Comparison of ENCODE assay signal across 16 cellular contexts in the genomic region with DNA sequence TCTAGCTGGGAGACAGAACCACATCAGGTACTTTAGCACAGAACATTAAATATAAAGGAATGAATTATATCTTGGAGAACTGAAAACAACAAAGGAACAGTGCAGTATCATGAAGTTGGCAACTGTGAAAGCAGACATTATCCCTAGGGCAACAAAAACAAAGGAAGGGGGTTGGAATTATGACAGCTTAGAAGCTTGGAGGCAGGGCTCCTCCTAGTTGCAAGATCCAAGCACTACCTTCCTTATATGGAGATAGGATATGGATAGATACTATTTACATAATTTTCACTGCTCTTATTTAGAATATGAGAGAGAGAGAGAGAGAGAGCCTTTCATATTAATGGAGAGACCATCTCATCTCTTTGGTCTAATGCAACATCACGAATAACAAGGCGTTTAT. TPM values are rescaled to one million over a fixed set of nuclear protein-coding genes. Genes with fewer than 3 reads are reported as not detected.
DNase-seq lines count a peak whose midpoint lies in the region; ATAC-seq and TF ChIP-seq lines count a peak whose summit lies in the region.
"Had no signal": no experiment of that assay in that cellular context is flagged by ENCODE, and none has a peak within 500 bp of the region (broad histone marks: within the 10 kb centered on the region; RNA-seq: fewer than 3 reads in every experiment).

No MANE protein-coding gene starts in this region.

- H4K8ac ChIP-seq in mesendoderm (ENCODE audit: low read depth, low read length), result no peak overlapping the region

- H3K4me3 ChIP-seq in astrocyte of the cerebellum (ENCODE audit: low read depth, low read length), result no peak overlapping the region
- H3K4me3 ChIP-seq in mesendoderm (ENCODE audit: low read length), result no peak overlapping the region
- H3K4me3 ChIP-seq in heart left ventricle, result no peak overlapping the region
- H3K4me3 ChIP-seq: lower lobe of right lung had no signal

- in situ Hi-C loops in astrocyte of the cerebellum (cut with HindIII; ENCODE audit: low sequenced_read_pairs), result no loop called here

- no peak overlapping the region for H3K4ac ChIP-seq in mesendoderm (ENCODE audit: low read depth, low read length)

- no peaks in the 10 kb centered on the region for H3K27me3 ChIP-seq in mesendoderm (ENCODE audit: insufficient read depth, low read length, poor library complexity)
- peaks cover 0 to 20% (median 0%) of the 10 kb centered on the region in 9 donors for H3K27me3 ChIP-seq in heart left ventricle

- no peak for TF ChIP-seq POLR2A in erythroblast (IDR thresholded peaks at IDR 0.05; ENCODE audit: low read length)
- TF ChIP-seq POLR2A in heart left ventricle (IDR thresholded peaks at IDR 0.05), result no peak

- intact Hi-C loops in heart left ventricle (cut with DNase I), result no loop called here

- no peak overlapping the region for H3K9ac ChIP-seq in mesendoderm (ENCODE audit: low read length)

- H3K4me2 ChIP-seq in mesendoderm (ENCODE audit: low read length), result no peak overlapping the region

- H2AK5ac ChIP-seq in mesendoderm (ENCODE audit: low read length), result no peak overlapping the region

- H3K27ac ChIP-seq in mesendoderm (ENCODE audit: low read depth, low read length) (no peak overlapping the region), heart left ventricle (no peak overlapping the region)
- H3K27ac ChIP-seq: lower lobe of right lung had no signal

- DNase-seq in EL (peak; percentile 25), Kasumi-1 (lab: John Stamatoyannopoulos, UW) (peak; percentile 2 to 11), astrocyte of the cerebellum (ENCODE audit: low read depth) (no peak), mesendoderm (peak; percentile 43), erythroblast (lab: John Stamatoyannopoulos, UW) (no peak), heart left ventricle (no peak)
- DNase-seq: activated CD4-positive, alpha-beta T cell treated with anti-CD3 and anti-CD28 coated beads for 36 hours; activated T-cell treated with anti-CD3 and anti-CD28 coated beads, Interleukin-2, amount 50 U/mL, for 72 hours; amygdala; effector CD8-positive, alpha-beta T cell; GOT3; lower lobe of right lung; NCI-H1092; NCI-H524; T-cell had no signal

- H3K18ac ChIP-seq in mesendoderm (ENCODE audit: low read length), result no peak overlapping the region

- TF ChIP-seq CTCF in astrocyte of the cerebellum (IDR thresholded peaks at IDR 0.05; ENCODE audit: low read depth, low read length, missing control alignments) (peak; percentile 2), heart left ventricle (IDR thresholded peaks at IDR 0.05) (no peak)

- H3K36me3 ChIP-seq in mesendoderm (ENCODE audit: control insufficient read depth, insufficient read depth, low read length) (no peaks in the 10 kb centered on the region), heart left ventricle (no peaks in the 10 kb centered on the region)
- H3K36me3 ChIP-seq: lower lobe of right lung had no signal

- H3K79me2 ChIP-seq in mesendoderm (ENCODE audit: control insufficient read depth, insufficient read depth, low read length), result no peaks in the 10 kb centered on the region

- WGBS in mesendoderm (ENCODE audit: extremely low coverage, insufficient coverage, low lambda C conversion rate), result no CpG with 5 or more reads among the region's 2 CpGs
- WGBS in heart left ventricle, 4 donors, result 94 to 98% (median 97%) methylated on average over 2 of the region's 2 CpGs

- H3K79me1 ChIP-seq in mesendoderm (ENCODE audit: low read length), result no peaks in the 10 kb centered on the region

- H4K5ac ChIP-seq in mesendoderm (ENCODE audit: low read length), result no peak overlapping the region

- no peak overlapping the region for H3K56ac ChIP-seq in mesendoderm (ENCODE audit: low read length)

- H3K9me3 ChIP-seq in heart left ventricle, result no peaks in the 10 kb centered on the region
- H3K9me3 ChIP-seq: lower lobe of right lung had no signal

- no peak for ATAC-seq in GM21529 (IDR thresholded peaks at IDR 0.05; ENCODE audit: unreplicated experiment)
- ATAC-seq in heart left ventricle, result no peak
- ATAC-seq: activated CD4-positive, alpha-beta T cell treated with anti-CD3 and anti-CD28 coated beads for 36 hours; activated T-cell treated with anti-CD3 and anti-CD28 coated beads, Interleukin-2, amount 50 U/mL, for 72 hours; lower lobe of right lung; T-cell had no signal

- H2BK15ac ChIP-seq in mesendoderm (replicated peaks; ENCODE audit: low read depth), result no peak overlapping the region

- H2BK5ac ChIP-seq in mesendoderm (ENCODE audit: low read length), result no peak overlapping the region

- H3K23ac ChIP-seq in mesendoderm (ENCODE audit: low read length), result no peak overlapping the region

- no peaks in the 10 kb centered on the region for H3K4me1 ChIP-seq in mesendoderm (ENCODE audit: control insufficient read depth, low read depth, low read length)
- H3K4me1 ChIP-seq in heart left ventricle, result no peaks in the 10 kb centered on the region
- H3K4me1 ChIP-seq: lower lobe of right lung had no signal

- no peak overlapping the region for H2BK120ac ChIP-seq in mesendoderm (ENCODE audit: low read depth, low read length)

RNA-seq across cellular contexts. Expression of a gene that starts 27.0 kb away (rescaled TPM):
- 9.3 TPM for polyA plus RNA-seq in mesendoderm (2013, experiment 1 of 2)
- 9.7 TPM for polyA plus RNA-seq in mesendoderm (2013, experiment 2 of 2)
- 10 to 100 TPM in 2 of 9 donors, 1 to 10 TPM in 7; 5.0 to 13.5 (median 8.2) TPM for total RNA-seq in heart left ventricle
- polyA plus RNA-seq in heart left ventricle, result 1 to 10 TPM; 8.0 TPM

Comparison
In these comparisons a context has a peak if more than half of its experiments do, and no peak if none do; other contexts are left out.
1. DNase-seq: peak in EL (single experiment), Kasumi-1 (2 of 2) and mesendoderm (single experiment); none in astrocyte of the cerebellum (single experiment), erythroblast (0 of 2) and heart left ventricle (0 of 5).